Comparison of ENCODE assay signal across 1 cellular context in genomic region chr13:80239116-80239515, GRCh38.
TF ChIP-seq lines count a peak whose summit lies in the region.

No MANE protein-coding gene starts in this region.

TF ChIP-seq in WTC11, 78 proteins besides CTCF, POLR2A, EP300 and RAD21 (continued from another document):
- no peak for TF ChIP-seq ZNF425 (CRISPR knock-in tag; conservative IDR thresholded peaks at IDR 0.05)
- no peak for TF ChIP-seq NFATC4 (CRISPR knock-in tag; IDR thresholded peaks at IDR 0.05)
- TF ChIP-seq ATF2 (CRISPR knock-in tag; IDR thresholded peaks at IDR 0.05; ENCODE audit: borderline replicate concordance, low read depth) = no peak
- TF ChIP-seq ESRRA (CRISPR knock-in tag; IDR thresholded peaks at IDR 0.05; ENCODE audit: borderline replicate concordance) = no peak
- TF ChIP-seq TCF7 (CRISPR knock-in tag; IDR thresholded peaks at IDR 0.05; ENCODE audit: low read depth) = no peak
- no peak for TF ChIP-seq NR2C2 (CRISPR knock-in tag; IDR thresholded peaks at IDR 0.05)
- TF ChIP-seq TEAD1 (CRISPR knock-in tag; IDR thresholded peaks at IDR 0.05) = no peak
- no peak for TF ChIP-seq ZNF416 (CRISPR knock-in tag; IDR thresholded peaks at IDR 0.05)
